ENCODE assay signal across 1 cellular context in genomic region chr17:29584452-29585079, GRCh38.
TF ChIP-seq lines count a peak whose summit lies in the region.

No MANE protein-coding gene starts in this region.

TF ChIP-seq in HepG2, 621 proteins besides CTCF, POLR2A, EP300 and RAD21:
- TF ChIP-seq ZNF484 (CRISPR knock-in tag; IDR thresholded peaks at IDR 0.05; ENCODE audit: borderline replicate concordance, low read depth) (no peak), HNRNPL (IDR thresholded peaks at IDR 0.05; ENCODE audit: low read depth, low read length) (0 out of 2 replicates have a peak, but pooled peaks have one; percentile 29), TFDP1 (CRISPR knock-in tag; IDR thresholded peaks at IDR 0.05; ENCODE audit: borderline replicate concordance) (no peak), SOX6 (IDR thresholded peaks at IDR 0.05) (no peak), SOX6 (CRISPR knock-in tag; IDR thresholded peaks at IDR 0.05) (no peak), ELF1 (CRISPR knock-in tag; IDR thresholded peaks at IDR 0.05) (no peak), ZNF318 (CRISPR knock-in tag; IDR thresholded peaks at IDR 0.05) (no peak), ZNF430 (CRISPR knock-in tag; IDR thresholded peaks at IDR 0.05) (no peak), CREM (IDR thresholded peaks at IDR 0.05) (no peak), CREM (CRISPR knock-in tag; IDR thresholded peaks at IDR 0.05) (no peak), PATZ1 (CRISPR knock-in tag; IDR thresholded peaks at IDR 0.05) (peak; percentile 34; the same call in 1 of the 2 replicates), SMC3 (IDR thresholded peaks at IDR 0.05; ENCODE audit: low read length) (no peak), ZNF281 (CRISPR knock-in tag; IDR thresholded peaks at IDR 0.05; ENCODE audit: borderline replicate concordance) (peak; percentile 78), ZNF503 (CRISPR knock-in tag; IDR thresholded peaks at IDR 0.05) (no peak)
